In the genomic region with DNA sequence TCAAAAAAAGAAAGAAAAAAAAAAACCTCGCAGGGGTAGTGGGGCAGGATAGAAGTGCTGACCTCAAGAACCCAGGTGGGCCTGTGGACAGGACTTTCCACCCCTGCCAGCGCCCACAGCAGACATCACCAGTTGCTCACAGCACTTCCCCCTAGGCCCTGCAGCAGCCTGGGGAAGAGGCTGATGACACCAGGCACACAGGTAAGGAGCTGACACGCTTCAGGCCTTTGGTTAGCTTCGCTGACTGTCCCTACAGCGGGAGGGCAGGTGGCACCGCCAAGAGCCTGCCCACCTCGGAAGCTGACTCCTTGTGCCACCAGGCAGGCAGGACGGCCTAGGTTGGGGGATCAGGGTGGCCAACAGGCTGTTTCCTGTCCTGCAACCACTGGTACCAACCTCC, we compare ENCODE assay signal across 29 cellular contexts. TPM values are rescaled to one million over a fixed set of nuclear protein-coding genes. Genes with fewer than 3 reads are reported as not detected.
"Had no signal": no experiment of that assay in that cellular context is flagged by ENCODE, and none has a peak within 500 bp of the region (broad histone marks: within the 10 kb centered on the region; RNA-seq: fewer than 3 reads in every experiment).

No MANE protein-coding gene starts in this region.

- H3K9me3 ChIP-seq: adrenal gland, Peyer's patch, SJSA1, SK-N-SH had no signal

- H3K9ac ChIP-seq: KMS-11, SK-N-SH had no signal

- DNase-seq: activated CD4-positive, alpha-beta T cell treated with anti-CD3 and anti-CD28 coated beads, Interleukin-2, amount 10 ng/mL, durations not matched to agents 24 days and 14 days; activated CD4-positive, alpha-beta T cell treated with anti-CD3 and anti-CD28 coated beads, Interleukin-2, amount 50 U/mL, for 4 hours; activated CD8-positive, alpha-beta memory T cell treated with anti-CD3 and anti-CD28 coated beads, Interleukin-2, amount 50 U/mL, for 4 hours; activated gamma-delta T cell treated with Interleukin-2 at 50 U/mL for 16 hours; activated naive CD4-positive, alpha-beta T cell treated with anti-CD3 and anti-CD28 coated beads for 36 hours; activated T-cell treated with anti-CD3 and anti-CD28 coated beads for 4 hours; activated T-cell treated with anti-CD3 and anti-CD28 coated beads, Interleukin-2, amount 50 U/mL, for 4 hours; cerebellar nuclear complex; MM.1S; MV-4-11; NCI-H1092 treated with DMSO at 0.1 percent for 48 hours; NCI-H1417 treated with DMSO at 0.1 percent for 48 hours; NCI-H1930; NCI-H2081 treated with DMSO at 0.1 percent for 48 hours; NCI-H226; NCI-H524 treated with DMSO at 0.1 percent for 48 hours; Peyer's patch; RPMI8226; SHP77 treated with DMSO at 0.1 percent for 48 hours; SK-N-SH had no signal

- FAIRE-seq: bronchial epithelial cell, TTC549 had no signal

- H3K4me1 ChIP-seq: Peyer's patch, SJSA1 had no signal

- H3K4me2 ChIP-seq: KMS-11, SK-N-SH had no signal

- ATAC-seq: activated naive CD4-positive, alpha-beta T cell treated with anti-CD3 and anti-CD28 coated beads, Interleukin-2, amount 50 U/mL, for 72 hours; activated T-cell treated with anti-CD3 and anti-CD28 coated beads, Interleukin-2, amount 50 U/mL, for 4 hours had no signal

- H3K27ac ChIP-seq: adrenal gland, KMS-11, Peyer's patch, SJSA1 had no signal

- H3K27me3 ChIP-seq: adrenal gland, Peyer's patch, SJSA1 had no signal

- H3K4me3 ChIP-seq: adrenal gland, Peyer's patch, SJSA1 had no signal

RNA-seq across cellular contexts. Expression of a gene that starts 9.4 kb away (rescaled TPM):
- total RNA-seq: activated CD4-positive, alpha-beta T cell treated with anti-CD3 and anti-CD28 coated beads, Interleukin-2, amount 10 ng/mL, durations not matched to agents 24 days and 14 days; activated naive CD4-positive, alpha-beta T cell treated with anti-CD3 and anti-CD28 coated beads for 36 hours; activated naive CD4-positive, alpha-beta T cell treated with anti-CD3 and anti-CD28 coated beads, Interleukin-2, amount 50 U/mL, for 72 hours; activated T-cell treated with anti-CD3 and anti-CD28 coated beads, Interleukin-2, amount 50 U/mL, for 4 hours; activated T-helper 1 cell treated with anti-CD3 and anti-CD28 coated beads, Interleukin-12 subunit alpha, Interleukin-12 subunit beta, Interleukin-2, Interleukin-4 antibody, amounts not matched to agents 30 ng/mL and 10 ng/mL and 1 ng/mL, durations not matched to agents 14 hours and 24 hours and 36 hours; adrenal gland; bronchial epithelial cell; LHCN-M2; NCI-H460; Peyer's patch; SJSA1 had no signal
- polyA plus RNA-seq: adrenal gland, SK-N-SH had no signal
